1 cellular context compared by ENCODE assay signal in genomic region chr5:78287169-78287568, GRCh38.
TF ChIP-seq lines count a peak whose summit lies in the region.

No MANE protein-coding gene starts in this region.

TF ChIP-seq in K562, 482 proteins besides CTCF, POLR2A, EP300 and RAD21 (continued from another document):
- TF ChIP-seq NFATC3 (IDR thresholded peaks at IDR 0.05) (no peak), FOXK2 (conservative IDR thresholded peaks at IDR 0.05 in 1 of 2, IDR thresholded peaks at IDR 0.05 in 1 of 2; ENCODE audit: low read depth in 2 of 2) (no peak), RNF2 (IDR thresholded peaks at IDR 0.05) (no peak), C11orf30 (IDR thresholded peaks at IDR 0.05; ENCODE audit: low read depth) (peak; percentile 35; the same call in 1 of the 2 replicates)
